ENCODE assay signal across 8 cellular contexts in genomic region chr11:65419460-65419772, GRCh38. TPM values are rescaled to one million over a fixed set of nuclear protein-coding genes. Genes with fewer than 3 reads are reported as not detected.
DNase-seq lines count a peak whose midpoint lies in the region; ATAC-seq and TF ChIP-seq lines count a peak whose summit lies in the region.

No MANE protein-coding gene starts in this region.

- no peak for TF ChIP-seq CTCF in CD4-positive, alpha-beta T cell (IDR thresholded peaks at IDR 0.05)
- TF ChIP-seq CTCF in RWPE1 (conservative IDR thresholded peaks at IDR 0.05; ENCODE audit: low read depth) (no peak), omental fat pad (IDR thresholded peaks at IDR 0.05) (no peak)

- no peaks in the 10 kb centered on the region for H3K27me3 ChIP-seq in CD4-positive, alpha-beta T cell (ENCODE audit: control insufficient read depth, insufficient read depth, low read length)
- H3K27me3 ChIP-seq in H7 (ENCODE audit: control insufficient read depth, insufficient read depth, low read length) = no peaks in the 10 kb centered on the region

- POLR2A ChIA-PET in CD4-positive, alpha-beta T cell (lab: Charles Lee) = interaction anchor here (1.0 to 20.7 kb wide), 13 partner anchors 8 to 440 kb away, joined by 3 to 3042 read pairs (median 6); partner anchors contain the start of genes FRMD8, MALAT1, SCYL1 and SLC25A45
- POLR2A ChIA-PET in RWPE1 (lab: Yijun Ruan, JAX; ENCODE audit: low non-redundant PET) = interaction anchor here (0.5 to 1.5 kb wide), 8 partner anchors 23 to 88 kb away, joined by 3 to 8 read pairs (median 4); partner anchors contain the start of gene MALAT1

- no peak overlapping the region for H3K4me3 ChIP-seq in H7 (ENCODE audit: insufficient read depth, low read depth, low read length)

- H3K4me3 Mint-ChIP-seq in CD4-positive, alpha-beta T cell = peak overlapping the region; percentile 92

- peak in 1 of 10 experiments; percentile 41 for DNase-seq in CD4-positive, alpha-beta T cell
- no peak for DNase-seq in RWPE1 (ENCODE audit: low spot score)
- no peak for DNase-seq in epithelial cell of prostate (ENCODE audit: low read depth, low spot score)
- peak; percentile 37 for DNase-seq in omental fat pad (ENCODE audit: low spot score)
- no peak for DNase-seq in stimulated activated CD4-positive, alpha-beta T cell treated with anti-CD3 and anti-CD28 coated beads, Interleukin-15, amount 100 ng/mL, for 24 hours
- DNase-seq in H7 = no peak

- intact Hi-C loops in CD4-positive, alpha-beta T cell (cut with DNase I, micrococcal nuclease) = loop anchor here in 1 of 2 experiments (5.0 kb wide), 1 partner anchor 52 kb away; no protein-coding TSS in a partner anchor

- H3K36me3 ChIP-seq in H7 (replicated peaks; ENCODE audit: control insufficient read depth, insufficient read depth, low read length) = no peaks in the 10 kb centered on the region

- H3K9me3 Mint-ChIP-seq in CD4-positive, alpha-beta T cell = no peaks in the 10 kb centered on the region

- CTCF ChIA-PET in CD4-positive, alpha-beta T cell (lab: Charles Lee) = interaction anchor here (0.7 to 7.2 kb wide), 7 partner anchors 13 to 121 kb away, joined by 3 to 82 read pairs (median 6); no protein-coding TSS in a partner anchor
- CTCF ChIA-PET in RWPE1 (lab: Yijun Ruan, JAX) = interaction anchor here (0.6 to 1.2 kb wide), 3 partner anchors 16 to 985 kb away, joined by 3 to 5 read pairs (median 5); no protein-coding TSS in a partner anchor

- no peaks in the 10 kb centered on the region for H3K9me3 ChIP-seq in CD4-positive, alpha-beta T cell (ENCODE audit: control insufficient read depth, low read length)

- H3K27me3 Mint-ChIP-seq in CD4-positive, alpha-beta T cell = no peaks in the 10 kb centered on the region

- peak overlapping the region; percentile 99 for H3K27ac ChIP-seq in CD4-positive, alpha-beta T cell (ENCODE audit: low read depth, low read length)
- peak overlapping the region; percentile 100 for H3K27ac ChIP-seq in RWPE1
- H3K27ac ChIP-seq in epithelial cell of prostate = peak overlapping the region; percentile 100

- H3K4me1 Mint-ChIP-seq in CD4-positive, alpha-beta T cell (ENCODE audit: low read depth) = peaks cover 61% of the 10 kb centered on the region

- peaks cover 32% of the 10 kb centered on the region for H3K36me3 Mint-ChIP-seq in CD4-positive, alpha-beta T cell (ENCODE audit: low read depth)

- no peak for ATAC-seq in CD4-positive, alpha-beta T cell (ENCODE audit: poor library complexity)
- no peak for ATAC-seq in omental fat pad (ENCODE audit: low FRiP score)
- no peak for ATAC-seq in GM21786 (IDR thresholded peaks at IDR 0.05; ENCODE audit: unreplicated experiment)
- no peak for ATAC-seq in HG03135 (IDR thresholded peaks at IDR 0.05; ENCODE audit: unreplicated experiment)

- peak overlapping the region; percentile 96 for H3K27ac Mint-ChIP-seq in CD4-positive, alpha-beta T cell

RNA-seq across cellular contexts. Expression of gene NEAT1, which starts 3.2 kb away (rescaled TPM):
- total RNA-seq in CD4-positive, alpha-beta T cell = 100 to 1,000 TPM; 221 to 223 TPM
- 1,000 to 10,000 TPM in 1 of 4 donors, 100 to 1,000 TPM in 3; 447 to 1,169 (median 678) TPM for total RNA-seq in omental fat pad
- 6.4 and 10.6 TPM in 2 replicates for total RNA-seq in H7 (2014; rRNA removed; shearing (Covaris generic))

RNA-seq across cellular contexts. Expression of gene FRMD8, which starts 33.0 kb away (rescaled TPM):
- 10 to 100 TPM; 19.4 to 25.3 TPM for total RNA-seq in CD4-positive, alpha-beta T cell
- total RNA-seq in omental fat pad = 10 to 100 TPM; 29.2 to 77.9 (median 58.9) TPM
- total RNA-seq in H7 (2014; rRNA removed; shearing (Covaris generic)) = 24.5 and 37.1 TPM in 2 replicates

RNA-seq across cellular contexts. Expression of gene SLC25A45, which starts 37.0 kb away (rescaled TPM):
- 10 to 100 TPM; 40.0 to 40.8 TPM for total RNA-seq in CD4-positive, alpha-beta T cell
- 1 to 10 TPM; 4.1 to 9.2 (median 6.0) TPM for total RNA-seq in omental fat pad
- 0.73 and 0.81 TPM in 2 replicates for total RNA-seq in H7 (2014; rRNA removed; shearing (Covaris generic))

Comparison
In these comparisons a context has a peak if more than half of its experiments do, and no peak if none do; other contexts are left out.
1. RNA of gene NEAT1, which starts 3.2 kb away (total RNA-seq): 447 to 1,169 TPM in omental fat pad and 221 to 223 TPM in CD4-positive, alpha-beta T cell; 6.4 to 10.6 TPM in H7; every median in the first group is over 10 times any median in the second.
2. RNA of gene SLC25A45, which starts 37.0 kb away (total RNA-seq): 40.0 to 40.8 TPM in CD4-positive, alpha-beta T cell; 4.1 to 9.2 TPM in omental fat pad and 0.73 to 0.81 TPM in H7; every median in the first group is over 4 times any median in the second.
3. Peak in every context shown above with its lines, with median percentiles within 50 percentile points of each other: H3K27ac ChIP-seq.